1 cellular context compared by ENCODE assay signal in the genomic region with DNA sequence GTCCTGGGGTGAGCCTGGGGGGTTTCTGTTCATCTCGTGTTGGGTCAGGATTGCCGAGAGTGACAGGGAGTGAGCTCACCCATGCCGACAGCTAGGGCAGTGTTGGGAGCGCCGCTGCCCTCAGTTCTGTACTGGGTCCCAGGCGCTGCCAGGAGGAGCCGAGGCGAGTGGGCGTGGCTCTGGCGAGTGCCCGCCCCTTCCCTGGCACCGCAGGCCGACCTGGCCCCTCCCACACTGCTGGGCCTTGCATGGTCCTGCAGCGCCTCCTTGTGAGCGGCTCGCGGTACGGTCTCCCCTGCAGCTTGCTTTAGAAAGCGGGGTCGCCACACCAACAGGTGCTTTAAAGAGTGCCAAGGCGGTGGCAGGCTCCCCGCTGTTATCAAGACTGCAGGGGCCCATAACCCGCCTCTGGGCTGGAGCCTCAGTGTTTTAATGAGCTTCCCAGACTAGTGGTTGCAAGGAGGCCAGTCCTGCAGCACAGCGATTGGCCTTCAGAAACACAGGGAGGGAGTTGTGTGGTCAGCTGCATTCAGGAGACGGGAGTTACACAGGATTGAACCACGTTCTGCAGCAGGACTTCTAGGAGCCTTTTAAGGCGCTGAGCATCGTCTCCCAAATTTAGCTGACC.
TF ChIP-seq lines count a peak whose summit lies in the region.

No MANE protein-coding gene starts in this region.

TF ChIP-seq in HepG2, 621 proteins besides CTCF, POLR2A, EP300 and RAD21 (continued from another document):
- TF ChIP-seq, protein P1, sequence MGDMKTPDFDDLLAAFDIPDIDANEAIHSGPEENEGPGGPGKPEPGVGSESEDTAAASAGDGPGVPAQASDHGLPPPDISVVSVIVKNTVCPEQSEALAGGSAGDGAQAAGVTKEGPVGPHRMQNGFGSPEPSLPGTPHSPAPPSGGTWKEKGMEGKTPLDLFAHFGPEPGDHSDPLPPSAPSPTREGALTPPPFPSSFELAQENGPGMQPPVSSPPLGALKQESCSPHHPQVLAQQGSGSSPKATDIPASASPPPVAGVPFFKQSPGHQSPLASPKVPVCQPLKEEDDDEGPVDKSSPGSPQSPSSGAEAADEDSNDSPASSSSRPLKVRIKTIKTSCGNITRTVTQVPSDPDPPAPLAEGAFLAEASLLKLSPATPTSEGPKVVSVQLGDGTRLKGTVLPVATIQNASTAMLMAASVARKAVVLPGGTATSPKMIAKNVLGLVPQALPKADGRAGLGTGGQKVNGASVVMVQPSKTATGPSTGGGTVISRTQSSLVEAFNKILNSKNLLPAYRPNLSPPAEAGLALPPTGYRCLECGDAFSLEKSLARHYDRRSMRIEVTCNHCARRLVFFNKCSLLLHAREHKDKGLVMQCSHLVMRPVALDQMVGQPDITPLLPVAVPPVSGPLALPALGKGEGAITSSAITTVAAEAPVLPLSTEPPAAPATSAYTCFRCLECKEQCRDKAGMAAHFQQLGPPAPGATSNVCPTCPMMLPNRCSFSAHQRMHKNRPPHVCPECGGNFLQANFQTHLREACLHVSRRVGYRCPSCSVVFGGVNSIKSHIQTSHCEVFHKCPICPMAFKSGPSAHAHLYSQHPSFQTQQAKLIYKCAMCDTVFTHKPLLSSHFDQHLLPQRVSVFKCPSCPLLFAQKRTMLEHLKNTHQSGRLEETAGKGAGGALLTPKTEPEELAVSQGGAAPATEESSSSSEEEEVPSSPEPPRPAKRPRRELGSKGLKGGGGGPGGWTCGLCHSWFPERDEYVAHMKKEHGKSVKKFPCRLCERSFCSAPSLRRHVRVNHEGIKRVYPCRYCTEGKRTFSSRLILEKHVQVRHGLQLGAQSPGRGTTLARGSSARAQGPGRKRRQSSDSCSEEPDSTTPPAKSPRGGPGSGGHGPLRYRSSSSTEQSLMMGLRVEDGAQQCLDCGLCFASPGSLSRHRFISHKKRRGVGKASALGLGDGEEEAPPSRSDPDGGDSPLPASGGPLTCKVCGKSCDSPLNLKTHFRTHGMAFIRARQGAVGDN (CRISPR knock-in tag; IDR thresholded peaks at IDR 0.05): peak; percentile 35
